Comparison of ENCODE assay signal across 22 cellular contexts in the genomic region with DNA sequence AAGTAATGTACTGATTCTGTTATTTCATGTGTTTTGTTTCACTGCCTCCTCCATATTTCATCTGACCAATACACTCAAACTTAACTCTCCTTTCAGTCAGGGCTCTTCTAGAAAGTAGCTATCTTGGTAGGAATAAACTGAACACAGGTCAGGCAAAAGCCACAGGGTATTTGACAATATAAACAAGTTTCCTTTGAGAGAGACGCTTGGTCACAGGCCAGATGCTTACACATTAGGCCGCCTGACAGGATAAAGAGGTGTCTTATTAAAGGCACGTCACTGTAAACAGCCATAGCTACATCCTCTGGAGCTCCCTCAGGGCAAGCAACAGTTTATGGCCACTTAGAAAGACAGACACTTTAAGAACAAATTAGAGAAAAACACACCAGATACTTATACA.
"Had no signal": no experiment of that assay in that cellular context is flagged by ENCODE, and none has a peak within 500 bp of the region (broad histone marks: within the 10 kb centered on the region; RNA-seq: fewer than 3 reads in every experiment).

No MANE protein-coding gene starts in this region.

- FAIRE-seq: bronchial epithelial cell, islet of Langerhans had no signal

- DNase-seq: activated CD4-positive, alpha-beta T cell treated with anti-CD3 and anti-CD28 coated beads, Interleukin-2, amount 50 U/mL, for 1 hour; activated naive CD4-positive, alpha-beta T cell treated with Interleukin-2 at 50 U/mL for 16 hours; activated naive CD8-positive, alpha-beta T cell treated with anti-CD3 and anti-CD28 coated beads, Interleukin-2, amount 50 U/mL, for 24 hours; dorsolateral prefrontal cortex; endodermal cell; heart right ventricle; naive thymus-derived CD8-positive, alpha-beta T cell; stimulated activated CD4-positive, alpha-beta T cell treated with anti-CD3 and anti-CD28 coated beads, Interleukin-4, amount 100 ng/mL, for 4 hours; stimulated activated CD8-positive, alpha-beta memory T cell treated with anti-CD3 and anti-CD28 coated beads, Interleukin-4, amount 100 ng/mL, for 48 hours; stimulated activated naive CD8-positive, alpha-beta T cell treated with anti-CD3 and anti-CD28 coated beads, Interleukin-15, Interleukin-2, amounts not matched to agents 100 U/mL and 50 U/mL, for 24 hours; T1000; transverse colon had no signal

- H3K27ac Mint-ChIP-seq: activated naive CD8-positive, alpha-beta T cell treated with anti-CD3 and anti-CD28 coated beads, Interleukin-2, amount 50 U/mL, for 24 hours; activated T-helper 1 cell treated with anti-CD3 and anti-CD28 coated beads, Interleukin-12 subunit alpha, Interleukin-12 subunit beta, Interleukin-2, Interleukin-4 antibody, amounts not matched to agents 30 ng/mL and 10 ng/mL and 1 ng/mL, durations not matched to agents 14 hours and 24 hours and 36 hours; endodermal cell; naive thymus-derived CD8-positive, alpha-beta T cell; progenitor cell of endocrine pancreas had no signal

- H3K9me3 ChIP-seq: ascending aorta, gastroesophageal sphincter, right atrium auricular region, transverse colon, vagina had no signal

- H3K36me3 Mint-ChIP-seq: naive thymus-derived CD8-positive, alpha-beta T cell had no signal

- H3K27me3 ChIP-seq: ascending aorta, dorsolateral prefrontal cortex, gastroesophageal sphincter, heart right ventricle, right atrium auricular region, transverse colon, vagina had no signal

- H3K4me1 ChIP-seq: ascending aorta, gastroesophageal sphincter, heart right ventricle, right atrium auricular region, transverse colon, vagina had no signal

- H3K27ac ChIP-seq: ascending aorta, dorsolateral prefrontal cortex, gastroesophageal sphincter, heart right ventricle, right atrium auricular region, transverse colon, vagina had no signal

- H3K36me3 ChIP-seq: ascending aorta, gastroesophageal sphincter, heart right ventricle, right atrium auricular region, transverse colon, vagina had no signal

- H3K27me3 Mint-ChIP-seq: activated naive CD8-positive, alpha-beta T cell treated with anti-CD3 and anti-CD28 coated beads, Interleukin-2, amount 50 U/mL, for 24 hours; naive thymus-derived CD8-positive, alpha-beta T cell; progenitor cell of endocrine pancreas had no signal

- H3K4me3 Mint-ChIP-seq: activated naive CD8-positive, alpha-beta T cell treated with anti-CD3 and anti-CD28 coated beads, Interleukin-2, amount 50 U/mL, for 24 hours; activated T-helper 1 cell treated with anti-CD3 and anti-CD28 coated beads, Interleukin-12 subunit alpha, Interleukin-12 subunit beta, Interleukin-2, Interleukin-4 antibody, amounts not matched to agents 30 ng/mL and 10 ng/mL and 1 ng/mL, durations not matched to agents 14 hours and 24 hours and 36 hours; endodermal cell; naive thymus-derived CD8-positive, alpha-beta T cell had no signal

- H3K4me1 Mint-ChIP-seq: activated naive CD8-positive, alpha-beta T cell treated with anti-CD3 and anti-CD28 coated beads, Interleukin-2, amount 50 U/mL, for 24 hours; endodermal cell; naive thymus-derived CD8-positive, alpha-beta T cell had no signal

- H3K4me3 ChIP-seq: ascending aorta, dorsolateral prefrontal cortex, gastroesophageal sphincter, heart right ventricle, right atrium auricular region, transverse colon, vagina had no signal

- H3K9me3 Mint-ChIP-seq: endodermal cell had no signal

- ATAC-seq: activated CD4-positive, CD25-positive, alpha-beta regulatory T cell treated with anti-CD3 and anti-CD28 coated beads, Interleukin-2, amount 50 U/mL, for 24 hours; activated naive CD8-positive, alpha-beta T cell treated with anti-CD3 and anti-CD28 coated beads, Interleukin-2, amount 50 U/mL, for 24 hours; gastroesophageal sphincter; heart right ventricle; left lobe of liver; naive thymus-derived CD8-positive, alpha-beta T cell; stimulated activated naive CD8-positive, alpha-beta T cell treated with anti-CD3 and anti-CD28 coated beads, Interleukin-15, Interleukin-2, amounts not matched to agents 100 U/mL and 50 U/mL, for 24 hours had no signal
